ENCODE assay signal across 25 cellular contexts in genomic region chr6:129015721-129016120, GRCh38.
"Had no signal": no experiment of that assay in that cellular context is flagged by ENCODE, and none has a peak within 500 bp of the region (broad histone marks: within the 10 kb centered on the region; RNA-seq: fewer than 3 reads in every experiment).

No MANE protein-coding gene starts in this region.

- H3K36me3 ChIP-seq: gastrocnemius medialis, lower lobe of right lung, sigmoid colon, tibial artery, upper lobe of right lung, uterus had no signal

- ATAC-seq: esophagus mucosa; gastrocnemius medialis; lower lobe of right lung; naive thymus-derived CD8-positive, alpha-beta T cell; psoas muscle; right cardiac atrium; stimulated activated effector memory CD8-positive, alpha-beta T cell treated with anti-CD3 and anti-CD28 coated beads, Interleukin-12 subunit alpha, Interleukin-12 subunit beta, amount 100 ng/mL, for 72 hours; upper lobe of right lung had no signal

- H3K4me1 ChIP-seq: gastrocnemius medialis, lower lobe of right lung, psoas muscle, sigmoid colon, testis, tibial artery, upper lobe of right lung, uterus had no signal

- DNase-seq: dorsolateral prefrontal cortex; effector CD4-positive, alpha-beta T cell; endodermal cell; foreskin fibroblast; gastrocnemius medialis; head of caudate nucleus; left ventricle myocardium superior; lower lobe of right lung; naive thymus-derived CD8-positive, alpha-beta T cell; nephron progenitor cell; nucleus accumbens; psoas muscle; right cardiac atrium; sigmoid colon; stimulated activated CD4-positive, alpha-beta T cell treated with anti-CD3 and anti-CD28 coated beads, Interleukin-2, amount 100 ng/mL, for 24 hours; stimulated activated CD4-positive, alpha-beta T cell treated with anti-CD3 and anti-CD28 coated beads, Interleukin-4, amount 100 ng/mL, for 24 hours; stimulated activated naive CD4-positive, alpha-beta T cell treated with Interleukin-2 at 50 U/mL for 16 hours; substantia nigra; testis; tibial artery; upper lobe of right lung; uterus had no signal

- H3K27ac ChIP-seq: dorsolateral prefrontal cortex, epithelial cell of prostate, gastrocnemius medialis, lower lobe of right lung, psoas muscle, sigmoid colon, testis, tibial artery, upper lobe of right lung, uterus had no signal

- H3K4me3 ChIP-seq: dorsolateral prefrontal cortex, gastrocnemius medialis, lower lobe of right lung, psoas muscle, sigmoid colon, testis, tibial artery, upper lobe of right lung, uterus had no signal

- H3K27me3 ChIP-seq: dorsolateral prefrontal cortex, gastrocnemius medialis, sigmoid colon, testis, tibial artery, upper lobe of right lung, uterus had no signal

- H3K9me3 ChIP-seq: gastrocnemius medialis, lower lobe of right lung, psoas muscle, sigmoid colon, testis, tibial artery, upper lobe of right lung, uterus had no signal
